Comparison of ENCODE assay signal across 1 cellular context in genomic region chr16:88428616-88429386, GRCh38.
A peak's percentile ranks its signal among the peaks of the same experiment; 100 is the strongest.
TF ChIP-seq lines count a peak whose summit lies in the region.

No MANE protein-coding gene starts in this region.

TF ChIP-seq in HepG2, 621 proteins besides CTCF, POLR2A, EP300 and RAD21 (continued from another document):
- TF ChIP-seq EZH2 (conservative IDR thresholded peaks at IDR 0.05; ENCODE audit: low read depth, low read length), result peak; percentile 29; the same call in 1 of the 2 replicates
